Comparison of ENCODE assay signal across 24 cellular contexts in the genomic region with DNA sequence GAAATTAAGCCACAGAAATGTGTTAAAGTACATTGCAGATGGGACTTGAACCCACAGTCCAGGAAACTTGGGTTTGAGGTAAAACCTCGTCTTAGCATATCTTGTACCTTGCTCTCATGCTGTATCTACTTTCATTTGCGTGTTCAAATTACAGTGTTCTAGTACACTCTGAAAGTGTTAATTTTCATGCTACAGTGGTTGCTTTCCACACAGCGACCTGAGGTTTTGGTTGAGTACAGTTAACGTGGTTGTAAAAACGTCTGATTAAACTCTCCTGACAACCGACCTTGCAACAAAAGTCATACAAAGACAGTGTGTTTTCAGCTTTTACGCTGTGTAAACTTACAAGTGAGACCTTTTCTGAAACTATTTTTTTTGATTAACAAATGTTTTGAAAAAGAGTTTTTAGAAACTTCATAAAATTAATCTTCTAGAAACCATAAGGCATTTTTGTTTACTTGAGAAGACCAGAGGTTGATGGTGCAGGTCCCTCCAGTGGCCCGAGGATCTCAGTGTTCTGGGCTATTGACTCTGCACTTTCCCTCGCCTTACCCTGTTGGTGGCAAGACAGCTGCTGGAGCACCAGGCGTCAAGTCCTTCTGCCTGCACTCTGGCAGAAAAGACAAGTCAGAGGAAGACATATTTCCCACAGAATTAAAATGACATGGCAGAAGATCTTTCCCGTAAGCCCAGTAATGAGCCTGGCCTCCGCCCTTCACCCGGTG.
DNase-seq lines count a peak whose midpoint lies in the region; ATAC-seq, FAIRE-seq and TF ChIP-seq lines count a peak whose summit lies in the region.
"Had no signal": no experiment of that assay in that cellular context is flagged by ENCODE, and none has a peak within 500 bp of the region (broad histone marks: within the 10 kb centered on the region; RNA-seq: fewer than 3 reads in every experiment).

No MANE protein-coding gene starts in this region.

- no peak overlapping the region for H2BK120ac ChIP-seq in IMR-90 (ENCODE audit: low read depth, low read length)

- DNase-seq in IMR-90, result no peak
- DNase-seq in K562 (ENCODE audit: extremely low read depth in 1 of 4, low spot score in 3 of 4), result no peak
- DNase-seq in hepatocyte (ENCODE audit: low spot score), result no peak
- no peak for DNase-seq in Right ventricle myocardium inferior (ENCODE audit: missing footprints)
- no peak for DNase-seq in esophagus squamous epithelium (lab: John Stamatoyannopoulos, UW)
- DNase-seq in effector memory CD4-positive, alpha-beta T cell, result no peak
- DNase-seq in HTR-8/SVneo (ENCODE audit: insufficient read length, low spot score), result no peak
- DNase-seq: 8988T; CD4-positive, alpha-beta T cell; DMS53; H9; NCI-H1092 treated with DMSO at 0.1 percent for 48 hours; NCI-H1436 treated with DMSO at 0.1 percent for 48 hours; NCI-H187 treated with DMSO at 0.1 percent for 48 hours; NCI-H2107; NCI-H446; NCI-H524 treated with DMSO at 0.1 percent for 48 hours; NCI-H774; SK-N-SH had no signal

- no peak overlapping the region for H3K4me3 ChIP-seq in IMR-90 (ENCODE audit: insufficient read depth, low read depth, low read length)
- H3K4me3 ChIP-seq in K562, result no peak overlapping the region
- H3K4me3 ChIP-seq in hepatocyte, result no peak overlapping the region
- H3K4me3 ChIP-seq in mucosa of rectum (ENCODE audit: low read length in 2 of 2), result peak overlapping the region; percentile 33 to 42
- H3K4me3 ChIP-seq in esophagus squamous epithelium, result no peak overlapping the region
- no peak overlapping the region for H3K4me3 ChIP-seq in effector memory CD4-positive, alpha-beta T cell (ENCODE audit: insufficient read depth, low read depth, low read length, poor library complexity, severe bottlenecking)
- H3K4me3 ChIP-seq: BLaER1, GM23338 had no signal

- H3K4me1 ChIP-seq in IMR-90 (ENCODE audit: control insufficient read depth, insufficient read depth, low read length) (peaks cover 3% of the 10 kb centered on the region; the same call in 1 of the 2 replicates), K562 (replicated peaks in 1 of 2; ENCODE audit: control insufficient read depth in 2 of 2, insufficient read depth in 2 of 2, low read length in 2 of 2) (no peaks in the 10 kb centered on the region), hepatocyte (ENCODE audit: insufficient read depth) (peaks cover 40% of the 10 kb centered on the region), mucosa of rectum (ENCODE audit: control insufficient read depth in 2 of 2, insufficient read depth in 2 of 2, low read length in 2 of 2) (peaks cover 19 to 33% of the 10 kb centered on the region in 2 donors), esophagus squamous epithelium (peaks cover 0 to 18% (median 9%) of the 10 kb centered on the region in 3 donors)
- no peaks in the 10 kb centered on the region for H3K4me1 ChIP-seq in effector memory CD4-positive, alpha-beta T cell (ENCODE audit: control insufficient read depth, insufficient read depth, low read length, poor library complexity, severe bottlenecking)
- H3K4me1 ChIP-seq: BLaER1 had no signal

- H4K91ac ChIP-seq in IMR-90 (ENCODE audit: insufficient read depth, low read depth, low read length), result no peak overlapping the region

- H4K20me1 ChIP-seq in IMR-90 (ENCODE audit: insufficient read depth, low read length) (no peaks in the 10 kb centered on the region), K562 (replicated peaks; ENCODE audit: control insufficient read depth, insufficient read depth, low read length) (0 out of 2 replicates have a peak, but pooled peaks cover 4% of the 10 kb centered on the region), hepatocyte (ENCODE audit: insufficient read depth, poor library complexity, severe bottlenecking) (no peaks in the 10 kb centered on the region)
- H4K20me1 ChIP-seq: BLaER1 had no signal

- H3K4me2 ChIP-seq in IMR-90 (ENCODE audit: low read depth, low read length) (no peak overlapping the region), K562 (ENCODE audit: insufficient read depth, low read length) (no peak overlapping the region), hepatocyte (peak overlapping the region; percentile 35)
- H3K4me2 ChIP-seq: BLaER1, GM23338, SK-N-SH had no signal

- no peak overlapping the region for H3K4ac ChIP-seq in IMR-90 (ENCODE audit: low read depth, low read length)

- TF ChIP-seq CTCF in IMR-90 (conservative IDR thresholded peaks at IDR 0.05; ENCODE audit: low read depth, low read length) (no peak), K562 (IDR thresholded peaks at IDR 0.05 in 2 of 3, conservative IDR thresholded peaks at IDR 0.05 in 1 of 3; ENCODE audit: insufficient read depth in 2 of 3, low read depth in 1 of 3, low read length in 3 of 3) (no peak), hepatocyte (IDR thresholded peaks at IDR 0.05; ENCODE audit: poor library complexity) (no peak), esophagus squamous epithelium (IDR thresholded peaks at IDR 0.05) (no peak)

- H3K9me2 ChIP-seq in hepatocyte (replicated peaks; ENCODE audit: insufficient read depth), result no peaks in the 10 kb centered on the region
- H3K9me2 ChIP-seq: SK-N-SH had no signal

- H3K27ac ChIP-seq in IMR-90 (ENCODE audit: insufficient read depth, low read length) (no peak overlapping the region), K562 (ENCODE audit: extremely low read depth, low read depth, low read length) (no peak overlapping the region), hepatocyte (peak overlapping the region; percentile 43), mucosa of rectum (ENCODE audit: low read depth in 2 of 2, low read length in 2 of 2) (peak overlapping the region; percentile 56 to 68), esophagus squamous epithelium (peak overlapping the region in 1 of 4 donors; percentile 34)
- H3K27ac ChIP-seq in effector memory CD4-positive, alpha-beta T cell (ENCODE audit: insufficient read depth, low read length, poor library complexity, severe bottlenecking), result no peak overlapping the region
- H3K27ac ChIP-seq: BLaER1 had no signal

- H3K18ac ChIP-seq in IMR-90 (ENCODE audit: low read depth, low read length), result no peak overlapping the region

- H3K79me1 ChIP-seq in IMR-90 (ENCODE audit: low read depth in 1 of 2, low read length in 2 of 2), result no peaks in the 10 kb centered on the region

- TF ChIP-seq RAD21 in IMR-90 (IDR thresholded peaks at IDR 0.05; ENCODE audit: low read length) (no peak), K562 (CRISPR knock-in tag; conservative IDR thresholded peaks at IDR 0.05 in 1 of 2, IDR thresholded peaks at IDR 0.05 in 1 of 2) (no peak)

- no peak overlapping the region for H2AK9ac ChIP-seq in IMR-90 (replicated peaks; ENCODE audit: low read depth, low read length, poor library complexity)

- BruUV-seq in IMR-90 (replicated peaks; lab: Mats Ljungman, UMichigan), result no TSS peak
- no TSS peak for BruUV-seq in K562 (replicated peaks; lab: Mats Ljungman, UMichigan)

- no peaks in the 10 kb centered on the region for H3K27me3 ChIP-seq in IMR-90 (ENCODE audit: control insufficient read depth, insufficient read depth, low read length)
- peaks cover 29 to 55% of the 10 kb centered on the region in 2 experiments; a peak in 4 of 5 replicates for H3K27me3 ChIP-seq in K562 (ENCODE audit: control insufficient read depth in 2 of 2, insufficient read depth in 2 of 2, low read length in 2 of 2)
- no peaks in the 10 kb centered on the region for H3K27me3 ChIP-seq in hepatocyte
- H3K27me3 ChIP-seq in mucosa of rectum (ENCODE audit: control insufficient read depth in 2 of 2, insufficient read depth in 2 of 2, low read length in 2 of 2), result no peaks in the 10 kb centered on the region
- H3K27me3 ChIP-seq in esophagus squamous epithelium, result peaks cover 0 to 5% (median 0%) of the 10 kb centered on the region in 4 donors
- H3K27me3 ChIP-seq in effector memory CD4-positive, alpha-beta T cell (replicated peaks; ENCODE audit: control insufficient read depth, insufficient read depth, low read length, poor library complexity, severe bottlenecking), result no peaks in the 10 kb centered on the region
- H3K27me3 ChIP-seq: BLaER1 had no signal

- no peak overlapping the region for H2BK20ac ChIP-seq in IMR-90 (ENCODE audit: low read depth, low read length)

- no peak overlapping the region for H3K56ac ChIP-seq in IMR-90 (ENCODE audit: extremely low read depth, insufficient read depth, low read length)

- no peaks in the 10 kb centered on the region for H3K79me2 ChIP-seq in K562 (ENCODE audit: control insufficient read depth, insufficient read depth, low read length)
- H3K79me2 ChIP-seq in hepatocyte, result no peaks in the 10 kb centered on the region

- POLR2A ChIA-PET in IMR-90 (lab: Charles Lee; ENCODE audit: unreplicated experiment) (no interaction called here), K562 (lab: Yijun Ruan, JAX) (interaction anchor here (0.7 kb wide), 1 partner anchor 222 kb away, joined by 3 read pairs; no protein-coding TSS in a partner anchor)

- H3K23ac ChIP-seq in IMR-90 (ENCODE audit: low read depth, low read length), result no peak overlapping the region

- no peak for ATAC-seq in IMR-90 (ENCODE audit: low read depth)
- no peak for ATAC-seq in K562
- no peak for ATAC-seq in Right ventricle myocardium inferior
- ATAC-seq: GM23338 had no signal

- H4K5ac ChIP-seq in IMR-90 (ENCODE audit: low read depth, low read length), result no peak overlapping the region

- no peaks in the 10 kb centered on the region for H3K36me3 ChIP-seq in IMR-90 (ENCODE audit: control insufficient read depth, insufficient read depth, low read length)
- H3K36me3 ChIP-seq in K562 (ENCODE audit: control insufficient read depth, insufficient read depth, low read length), result no peaks in the 10 kb centered on the region
- no peaks in the 10 kb centered on the region for H3K36me3 ChIP-seq in hepatocyte (replicated peaks; ENCODE audit: insufficient read depth, low read depth)
- no peaks in the 10 kb centered on the region for H3K36me3 ChIP-seq in mucosa of rectum (ENCODE audit: control insufficient read depth in 2 of 2, insufficient read depth in 2 of 2, low read length in 2 of 2)
- H3K36me3 ChIP-seq in esophagus squamous epithelium, result no peaks in the 10 kb centered on the region
- H3K36me3 ChIP-seq in effector memory CD4-positive, alpha-beta T cell (ENCODE audit: control insufficient read depth, insufficient read depth, low read length), result no peaks in the 10 kb centered on the region
- H3K36me3 ChIP-seq: BLaER1 had no signal

- TF ChIP-seq EP300 in K562 (IDR thresholded peaks at IDR 0.05; ENCODE audit: low read length), result no peak

- in situ Hi-C loops in IMR-90 (cut with MboI; ENCODE audit: low sequenced_read_pairs), result no loop called here
- in situ Hi-C loops in K562 (cut with MboI), result no loop called here

- H2AK5ac ChIP-seq in IMR-90 (ENCODE audit: low read depth, low read length), result no peak overlapping the region

- no peak overlapping the region for H3K14ac ChIP-seq in IMR-90 (replicated peaks; ENCODE audit: low read depth, low read length)

- H3K9me3 ChIP-seq in IMR-90 (ENCODE audit: control insufficient read depth, insufficient read depth, low read length) (no peaks in the 10 kb centered on the region), K562 (replicated peaks; ENCODE audit: control insufficient read depth, insufficient read depth, low read depth, low read length) (no peaks in the 10 kb centered on the region), hepatocyte (ENCODE audit: low read depth) (no peaks in the 10 kb centered on the region), mucosa of rectum (ENCODE audit: control insufficient read depth in 2 of 2, low read length in 2 of 2) (no peaks in the 10 kb centered on the region), esophagus squamous epithelium (no peaks in the 10 kb centered on the region)
- no peaks in the 10 kb centered on the region for H3K9me3 ChIP-seq in effector memory CD4-positive, alpha-beta T cell (ENCODE audit: control insufficient read depth, low read length)
- H3K9me3 ChIP-seq: BLaER1, SK-N-SH had no signal

- intact Hi-C loops in IMR-90 (cut with micrococcal nuclease) (no loop called here), K562 (cut with micrococcal nuclease) (no loop called here), Right ventricle myocardium inferior (cut with DNase I) (no loop called here), esophagus squamous epithelium (cut with DNase I) (no loop called here)

- H3K9me1 ChIP-seq in IMR-90 (ENCODE audit: insufficient read depth, low read length), result no peaks in the 10 kb centered on the region
- no peaks in the 10 kb centered on the region for H3K9me1 ChIP-seq in K562 (ENCODE audit: control insufficient read depth, insufficient read depth, low read length)

- dilution Hi-C loops in IMR-90 (cut with HindIII; ENCODE audit: low sequenced_read_pairs, unreplicated experiment), result no loop called here

- no peak for TF ChIP-seq POLR2A in IMR-90 (IDR thresholded peaks at IDR 0.05; ENCODE audit: low read depth, low read length)
- TF ChIP-seq POLR2A in K562 (conservative IDR thresholded peaks at IDR 0.05), result no peak
- no peak for TF ChIP-seq POLR2A in esophagus squamous epithelium (IDR thresholded peaks at IDR 0.05)

- CTCF ChIA-PET in IMR-90 (lab: Yijun Ruan, JAX) (no interaction called here), K562 (lab: Yijun Ruan, JAX; ENCODE audit: low intra/inter-chr PET ratio) (no interaction called here)

- peak overlapping the region; percentile 19 for H2AFZ ChIP-seq in IMR-90 (replicated peaks; ENCODE audit: low read length, poor library complexity)
- H2AFZ ChIP-seq in K562 (ENCODE audit: low read depth, low read length), result no peak overlapping the region
- H2AFZ ChIP-seq in hepatocyte, result no peak overlapping the region
- H2AFZ ChIP-seq: GM23338 had no signal

- no peak overlapping the region for H2BK5ac ChIP-seq in IMR-90 (ENCODE audit: low read depth, low read length, poor library complexity, severe bottlenecking)

- H4K8ac ChIP-seq in IMR-90 (ENCODE audit: low read depth in 2 of 2, low read length in 2 of 2), result no peak overlapping the region

- 87% methylated on average over 4 of the region's 13 CpGs; no CpG with 5 or more reads in 1 of the 2 experiments for WGBS in IMR-90 (ENCODE audit: extremely low coverage in 2 of 2, insufficient read length in 1 of 2), 2 experiments
- WGBS in K562 (ENCODE audit: insufficient coverage, low coverage, missing lambda C conversion rate), result under 1% methylated on average over 13 of the region's 13 CpGs
- WGBS in hepatocyte (ENCODE audit: low lambda C conversion rate, missing lambda C conversion rate), result 66% methylated on average over 13 of the region's 13 CpGs
- 65 to 70% methylated on average over 13 of the region's 13 CpGs for WGBS in esophagus squamous epithelium, 2 donors

- no peak overlapping the region for H3K9ac ChIP-seq in IMR-90 (ENCODE audit: low read depth, low read length)
- H3K9ac ChIP-seq in K562 (ENCODE audit: insufficient read depth in 1 of 2, low read depth in 2 of 2, low read length in 2 of 2), result no peak overlapping the region
- H3K9ac ChIP-seq in mucosa of rectum (ENCODE audit: low read depth in 1 of 2, low read length in 2 of 2), result no peak overlapping the region
- H3K9ac ChIP-seq: BLaER1, SK-N-SH had no signal

- FAIRE-seq in K562 (lab: Jason Lieb, UNC) (peak; percentile 26), HTR-8/SVneo (lab: Jason Lieb, UNC) (no peak)
- FAIRE-seq: D721Med, RCC 7860 had no signal

- no peak overlapping the region for H2BK15ac ChIP-seq in IMR-90 (ENCODE audit: low read depth, low read length)

Comparison
In these comparisons a context has a peak if more than half of its experiments do, and no peak if none do; other contexts are left out.
1. H3K27ac ChIP-seq: peak in hepatocyte (single experiment) and mucosa of rectum (2 of 2); none in IMR-90 (single experiment), K562 (single experiment) and effector memory CD4-positive, alpha-beta T cell (single experiment).
2. H3K4me3 ChIP-seq: peak in mucosa of rectum (2 of 2); none in IMR-90 (single experiment), K562 (single experiment), hepatocyte (single experiment), esophagus squamous epithelium (0 of 4) and effector memory CD4-positive, alpha-beta T cell (single experiment).